Comparison of ENCODE assay signal across 1 cellular context in genomic region chr4:78551420-78552351, GRCh38.
TF ChIP-seq lines count a peak whose summit lies in the region.

A gene with protein sequence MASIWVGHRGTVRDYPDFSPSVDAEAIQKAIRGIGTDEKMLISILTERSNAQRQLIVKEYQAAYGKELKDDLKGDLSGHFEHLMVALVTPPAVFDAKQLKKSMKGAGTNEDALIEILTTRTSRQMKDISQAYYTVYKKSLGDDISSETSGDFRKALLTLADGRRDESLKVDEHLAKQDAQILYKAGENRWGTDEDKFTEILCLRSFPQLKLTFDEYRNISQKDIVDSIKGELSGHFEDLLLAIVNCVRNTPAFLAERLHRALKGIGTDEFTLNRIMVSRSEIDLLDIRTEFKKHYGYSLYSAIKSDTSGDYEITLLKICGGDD (plus strand): TSS chr4:78551770. CDS start chr4:78554474, 2,704 bp downstream.

TF ChIP-seq in SK-N-SH, 30 proteins besides CTCF, POLR2A, EP300 and RAD21 (continued from another document):
- no peak for TF ChIP-seq FOXJ3 (CRISPR knock-in tag; IDR thresholded peaks at IDR 0.05)
